Comparison of ENCODE assay signal across 8 cellular contexts in the genomic region with DNA sequence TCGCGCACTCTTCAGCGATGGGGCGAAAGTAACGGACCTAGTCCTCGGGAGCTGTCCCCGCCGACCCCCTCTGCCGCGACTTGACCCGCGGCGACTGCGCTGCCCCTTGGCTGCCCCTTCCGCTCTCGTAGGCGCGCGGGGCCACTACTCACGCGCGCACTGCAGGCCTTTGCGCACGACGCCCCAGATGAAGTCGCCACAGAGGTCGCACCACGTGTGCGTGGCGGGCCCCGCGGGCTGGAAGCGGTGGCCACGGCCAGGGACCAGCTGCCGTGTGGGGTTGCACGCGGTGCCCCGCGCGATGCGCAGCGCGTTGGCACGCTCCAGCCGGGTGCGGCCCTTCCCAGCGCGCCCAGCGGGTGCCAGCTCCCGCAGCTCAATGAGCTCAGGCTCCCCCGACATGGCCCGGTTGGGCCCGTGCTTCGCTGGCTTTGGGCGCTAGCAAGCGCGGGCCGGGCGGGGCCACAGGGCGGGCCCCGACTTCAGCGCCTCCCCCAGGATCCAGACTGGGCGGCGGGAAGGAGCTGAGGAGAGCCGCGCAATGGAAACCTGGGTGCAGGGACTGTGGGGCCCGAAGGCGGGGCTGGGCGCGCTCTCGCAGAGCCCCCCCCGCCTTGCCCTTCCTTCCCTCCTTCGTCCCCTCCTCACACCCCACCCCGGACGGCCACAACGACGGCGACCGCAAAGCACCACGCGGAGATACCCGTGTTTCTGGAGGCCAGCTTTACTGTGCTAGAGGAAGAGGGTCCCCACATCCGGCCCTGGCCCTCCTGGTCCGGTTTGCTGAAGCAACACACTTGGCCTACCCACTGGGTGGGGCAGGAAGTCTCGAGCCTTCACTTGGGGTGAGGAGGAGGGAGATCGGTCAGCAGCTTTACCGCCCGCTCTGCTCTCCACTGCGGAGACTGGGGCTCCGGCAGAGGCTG. TPM values are rescaled to one million over a fixed set of nuclear protein-coding genes. Genes with fewer than 3 reads are reported as not detected.
DNase-seq lines count a peak whose midpoint lies in the region; ATAC-seq, FAIRE-seq and TF ChIP-seq lines count a peak whose summit lies in the region.

TSS of gene RASSF1 (minus strand) at position 433 of the 926 bp plus-strand sequence. CDS start at position 402, 31 bp downstream.

- no peak within 1 kb of the TSS for H3K4me2 ChIP-seq in HepG2 (ENCODE audit: low read depth, low read length)

- peaks cover 1 to 2% of the 10 kb centered on the region in 2 experiments; a peak in 1 of 5 replicates for H3K27me3 ChIP-seq in HepG2 (ENCODE audit: control insufficient read depth in 1 of 2, insufficient read depth in 2 of 2, low read length in 2 of 2)

- WGBS in HepG2 (ENCODE audit: low lambda C conversion rate): 93% methylated on average over 83 of the region's 90 CpGs

- no peaks in the 10 kb centered on the region for H4K20me1 ChIP-seq in HepG2 (ENCODE audit: insufficient read depth, low read length)

- DNase-seq in AG20443 (ENCODE audit: low spot score) (peak; percentile 81), UCSD-AML1 (lab: John Stamatoyannopoulos, UW; ENCODE audit: unreplicated experiment) (peak; percentile 88), cerebellar cortex (ENCODE audit: low spot score) (peak; percentile 31), HepG2 (ENCODE audit: low spot score) (no peak)
- peak; percentile 48 for DNase-seq in stimulated activated CD8-positive, alpha-beta memory T cell treated with anti-CD3 and anti-CD28 coated beads, Interleukin-12 subunit alpha, Interleukin-12 subunit beta, amount 100 ng/mL, for 4 hours (ENCODE audit: low read depth)

- intact Hi-C loops in HepG2 (cut with micrococcal nuclease; ENCODE audit: unreplicated experiment): loop anchor here (10.0 kb wide), 1 partner anchor 204 kb away; no protein-coding TSS in a partner anchor

- TF ChIP-seq POLR2A in HepG2 (IDR thresholded peaks at IDR 0.05; ENCODE audit: insufficient read depth in 1 of 2, low read depth in 2 of 2, low read length in 2 of 2): no peak

- H3K79me2 ChIP-seq in HepG2 (ENCODE audit: insufficient read depth, low read length): peaks cover 12% of the 10 kb centered on the region

- no peaks in the 10 kb centered on the region for H3K9me3 ChIP-seq in HepG2 (ENCODE audit: low read length)

- no peaks in the 10 kb centered on the region for H3K36me3 ChIP-seq in HepG2 (replicated peaks in 1 of 2; ENCODE audit: control insufficient read depth in 1 of 2, insufficient read depth in 2 of 2, low read length in 2 of 2)

- no peak for TF ChIP-seq EP300 in HepG2 (IDR thresholded peaks at IDR 0.05; ENCODE audit: low read depth in 2 of 2, low read length in 2 of 2)
- no peak for TF ChIP-seq EP300 in HepG2 (CRISPR knock-in tag; IDR thresholded peaks at IDR 0.05; ENCODE audit: borderline replicate concordance)

- CTCF ChIA-PET in HepG2 (lab: Yijun Ruan, JAX; ENCODE audit: low intra/inter-chr PET ratio, low total read pairs): no interaction called here

- H3K4me1 ChIP-seq in HepG2 (ENCODE audit: insufficient read depth, low read length): peaks cover 57% of the 10 kb centered on the region

- no peak within 1 kb of the TSS for H3K27ac ChIP-seq in HepG2 (ENCODE audit: extremely low read length, insufficient read depth, low read length)

- no peak for FAIRE-seq in HepG2 (lab: Jason Lieb, UNC)

- H2AFZ ChIP-seq in HepG2 (ENCODE audit: low read length): no peak within 1 kb of the TSS

- BruUV-seq in HepG2 (replicated peaks; lab: Mats Ljungman, UMichigan): no TSS peak

- no peak within 1 kb of the TSS for H3K9ac ChIP-seq in HepG2 (ENCODE audit: insufficient read depth, low read depth, low read length)

- ATAC-seq in HG02678 (IDR thresholded peaks at IDR 0.05; ENCODE audit: unreplicated experiment) (peak; percentile 21), HepG2 (no peak), GM18870 (IDR thresholded peaks at IDR 0.05; ENCODE audit: unreplicated experiment) (no peak), HG02884 (IDR thresholded peaks at IDR 0.05; ENCODE audit: unreplicated experiment) (no peak)

- TF ChIP-seq RAD21 in HepG2 (CRISPR knock-in tag; IDR thresholded peaks at IDR 0.05): no peak

- POLR2A ChIA-PET in HepG2 (lab: Yijun Ruan, JAX): no interaction called here

- no peak for TF ChIP-seq CTCF in HepG2 (CRISPR knock-in tag; IDR thresholded peaks at IDR 0.05)

- H3K4me3 ChIP-seq in HepG2 (replicated peaks in 1 of 3; ENCODE audit: insufficient read depth in 1 of 3, low read depth in 2 of 3, low read length in 3 of 3): no peak within 1 kb of the TSS

- in situ Hi-C loops in HepG2 (cut with HindIII; ENCODE audit: extremely low pct_ligation_motif_present, low pct_unique_long_range_greater_than_20kb): loop anchor here (10.0 kb wide), 1 partner anchor 204 kb away; no protein-coding TSS in a partner anchor

TF ChIP-seq in HepG2, 621 proteins besides CTCF, POLR2A, EP300 and RAD21:
- TF ChIP-seq DNMT3B (CRISPR knock-in tag; conservative IDR thresholded peaks at IDR 0.05) (no peak), NFE2L1 (CRISPR knock-in tag; IDR thresholded peaks at IDR 0.05; ENCODE audit: borderline replicate concordance) (no peak), ATRX (CRISPR knock-in tag; IDR thresholded peaks at IDR 0.05; ENCODE audit: borderline replicate concordance) (no peak), SNAPC2 (CRISPR knock-in tag; IDR thresholded peaks at IDR 0.05) (no peak), MIER2 (CRISPR knock-in tag; IDR thresholded peaks at IDR 0.05) (no peak), THAP8 (CRISPR knock-in tag; IDR thresholded peaks at IDR 0.05; ENCODE audit: borderline replicate concordance) (no peak), DNMT1 (CRISPR knock-in tag; IDR thresholded peaks at IDR 0.05) (no peak), ETV6 (CRISPR knock-in tag; conservative IDR thresholded peaks at IDR 0.05) (no peak), FOXP1 (IDR thresholded peaks at IDR 0.05) (no peak), FOXP1 (CRISPR knock-in tag; IDR thresholded peaks at IDR 0.05) (no peak), MAX (IDR thresholded peaks at IDR 0.05) (no peak), ESRRA (CRISPR knock-in tag; IDR thresholded peaks at IDR 0.05; ENCODE audit: low read depth) (no peak), ZNF547 (CRISPR knock-in tag; IDR thresholded peaks at IDR 0.05) (no peak), RARG (CRISPR knock-in tag; IDR thresholded peaks at IDR 0.05; ENCODE audit: low read depth) (no peak), CCAR2 (optimal IDR thresholded peaks at IDR 0.05; ENCODE audit: low read depth, low read length) (no peak), ZNF850 (CRISPR knock-in tag; conservative IDR thresholded peaks at IDR 0.05) (no peak), ZNF292 (CRISPR knock-in tag; IDR thresholded peaks at IDR 0.05; ENCODE audit: borderline replicate concordance, low read depth) (no peak), ZNF138 (CRISPR knock-in tag; IDR thresholded peaks at IDR 0.05; ENCODE audit: low read depth) (no peak)
- TF ChIP-seq, protein P1, sequence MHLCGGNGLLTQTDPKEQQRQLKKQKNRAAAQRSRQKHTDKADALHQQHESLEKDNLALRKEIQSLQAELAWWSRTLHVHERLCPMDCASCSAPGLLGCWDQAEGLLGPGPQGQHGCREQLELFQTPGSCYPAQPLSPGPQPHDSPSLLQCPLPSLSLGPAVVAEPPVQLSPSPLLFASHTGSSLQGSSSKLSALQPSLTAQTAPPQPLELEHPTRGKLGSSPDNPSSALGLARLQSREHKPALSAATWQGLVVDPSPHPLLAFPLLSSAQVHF (CRISPR knock-in tag; IDR thresholded peaks at IDR 0.05): no peak

RNA-seq across cellular contexts. Expression of gene RASSF1, which starts in this region (rescaled TPM):
- 7.7 and 10.2 TPM in 2 replicates for total RNA-seq in HepG2 (2016; rRNA removed; fragmentation: Illumina TruSeq; extraction: Trizol)
- 2.7 TPM in 2 replicates for total RNA-seq in HepG2 (2016; cell fraction: cytosol; rRNA removed; fragmentation: Illumina TruSeq; extraction: Trizol; ENCODE audit: low read depth)
- total RNA-seq in HepG2 (2016; cell fraction: insoluble cytoplasmic fraction; rRNA removed; fragmentation: Illumina TruSeq; extraction: Trizol): 7.2 and 11.0 TPM in 2 replicates
- total RNA-seq in HepG2 (2016; cell fraction: membrane; rRNA removed; fragmentation: Illumina TruSeq; extraction: Trizol): 5.2 and 5.8 TPM in 2 replicates
- 13.0 and 14.3 TPM in 2 replicates for total RNA-seq in HepG2 (2016; cell fraction: nucleus; rRNA removed; fragmentation: Illumina TruSeq; extraction: Trizol)
- 27.5 and 28.6 TPM in 2 replicates for polyA plus RNA-seq in HepG2 (2011; rRNA removed)
- polyA plus RNA-seq in HepG2 (2011; cell fraction: cytosol; rRNA removed): 23.8 and 31.2 TPM in 2 replicates
- 38.6 and 41.6 TPM in 2 replicates for polyA plus RNA-seq in HepG2 (2011; cell fraction: nucleus; rRNA removed)
- polyA plus RNA-seq in HepG2 (2012): 11.2 and 17.2 TPM in 2 replicates
- 2.5 and 2.6 TPM in 2 replicates for polyA plus RNA-seq in HepG2 (2016; cell fraction: cytosol; fragmentation: Illumina TruSeq; extraction: Trizol; ENCODE audit: low read depth)
- polyA plus RNA-seq in HepG2 (2016; cell fraction: insoluble cytoplasmic fraction; fragmentation: Illumina TruSeq; extraction: Trizol; ENCODE audit: low read depth): 7.5 and 8.1 TPM in 2 replicates
- polyA plus RNA-seq in HepG2 (2016; cell fraction: membrane; fragmentation: Illumina TruSeq; extraction: Trizol; ENCODE audit: low read depth): 3.3 TPM in 2 replicates
- 32.3 and 32.6 TPM in 2 replicates for polyA plus RNA-seq in HepG2 (2016; cell fraction: nucleus; fragmentation: Illumina TruSeq; extraction: Trizol; ENCODE audit: insufficient read depth, low read depth)
- 14.7 and 35.5 TPM in 2 replicates for polyA minus RNA-seq in HepG2 (2011; rRNA and poly(A)+ RNA removed; ENCODE audit: low replicate concordance)
- 4.9 and 5.4 TPM in 2 replicates for polyA minus RNA-seq in HepG2 (2011; cell fraction: cytosol; rRNA and poly(A)+ RNA removed)
- polyA minus RNA-seq in HepG2 (2011; cell fraction: nucleus; rRNA and poly(A)+ RNA removed): 9.9 and 10.0 TPM in 2 replicates
